1 cellular context compared by ENCODE assay signal in genomic region chr12:57474430-57474829, GRCh38.
TF ChIP-seq lines count a peak whose summit lies in the region.

No MANE protein-coding gene starts in this region.

TF ChIP-seq in K562, 482 proteins besides CTCF, POLR2A, EP300 and RAD21:
- no peak for TF ChIP-seq NCOA6 (IDR thresholded peaks at IDR 0.05)
- no peak for TF ChIP-seq HDAC1 (IDR thresholded peaks at IDR 0.05)
- peak; percentile 95 for TF ChIP-seq NFIC (IDR thresholded peaks at IDR 0.05)
- TF ChIP-seq ZNF12 (CRISPR knock-in tag; IDR thresholded peaks at IDR 0.05) = no peak
- no peak for TF ChIP-seq HEY1 (CRISPR knock-in tag; IDR thresholded peaks at IDR 0.05; ENCODE audit: borderline replicate concordance)
- TF ChIP-seq MTA3 (IDR thresholded peaks at IDR 0.05; ENCODE audit: borderline replicate concordance) = peak; percentile 23; the same call in 1 of the 2 replicates
- TF ChIP-seq PURB (CRISPR knock-in tag; IDR thresholded peaks at IDR 0.05; ENCODE audit: low read depth) = no peak
- no peak for TF ChIP-seq MNT (conservative IDR thresholded peaks at IDR 0.05)
- 0 out of 2 replicates have a peak, but pooled peaks have one; percentile 32 for TF ChIP-seq CBFA2T3 (IDR thresholded peaks at IDR 0.05)
- TF ChIP-seq ZNF197 (CRISPR knock-in tag; IDR thresholded peaks at IDR 0.05; ENCODE audit: low read depth) = no peak
- no peak for TF ChIP-seq ZNF449 (CRISPR knock-in tag; IDR thresholded peaks at IDR 0.05)
- TF ChIP-seq L3MBTL2 (IDR thresholded peaks at IDR 0.05) = 0 out of 2 replicates have a peak, but pooled peaks have one; percentile 16
- TF ChIP-seq RBM17 (IDR thresholded peaks at IDR 0.05; ENCODE audit: borderline replicate concordance, low read depth, low read length) = no peak
- TF ChIP-seq ZNF143 (CRISPR knock-in tag; IDR thresholded peaks at IDR 0.05) = no peak
- TF ChIP-seq NFIX (CRISPR knock-in tag; IDR thresholded peaks at IDR 0.05; ENCODE audit: low read depth) = 0 out of 2 replicates have a peak, but pooled peaks have one; percentile 13
- no peak for TF ChIP-seq CEBPG (CRISPR knock-in tag; IDR thresholded peaks at IDR 0.05)
- TF ChIP-seq CEBPG (tag; conservative IDR thresholded peaks at IDR 0.05 in 1 of 2, IDR thresholded peaks at IDR 0.05 in 1 of 2) = no peak
- TF ChIP-seq PRPF4 (IDR thresholded peaks at IDR 0.05; ENCODE audit: insufficient read depth, low read depth, low read length, poor library complexity, severe bottlenecking) = no peak
- TF ChIP-seq ELK1 (CRISPR knock-in tag; IDR thresholded peaks at IDR 0.05) = no peak
- TF ChIP-seq XRCC3 (IDR thresholded peaks at IDR 0.05) = no peak
- TF ChIP-seq ARID1B (IDR thresholded peaks at IDR 0.05) = peak; percentile 37; the same call in 1 of the 2 replicates
- TF ChIP-seq SUPT5H (IDR thresholded peaks at IDR 0.05) = no peak
- TF ChIP-seq DPF2 (IDR thresholded peaks at IDR 0.05) = 0 out of 2 replicates have a peak, but pooled peaks have one; percentile 24
- TF ChIP-seq CTBP1 (IDR thresholded peaks at IDR 0.05; ENCODE audit: borderline replicate concordance) = peak; percentile 41; the same call in 1 of the 2 replicates
- TF ChIP-seq GABPA (tag; conservative IDR thresholded peaks at IDR 0.05; ENCODE audit: low read depth) = no peak
- TF ChIP-seq PBX2 (CRISPR knock-in tag; IDR thresholded peaks at IDR 0.05; ENCODE audit: low read depth) = no peak
- no peak for TF ChIP-seq PBX2 (tag; conservative IDR thresholded peaks at IDR 0.05; ENCODE audit: low read depth)
